ENCODE assay signal across 10 cellular contexts in the genomic region with DNA sequence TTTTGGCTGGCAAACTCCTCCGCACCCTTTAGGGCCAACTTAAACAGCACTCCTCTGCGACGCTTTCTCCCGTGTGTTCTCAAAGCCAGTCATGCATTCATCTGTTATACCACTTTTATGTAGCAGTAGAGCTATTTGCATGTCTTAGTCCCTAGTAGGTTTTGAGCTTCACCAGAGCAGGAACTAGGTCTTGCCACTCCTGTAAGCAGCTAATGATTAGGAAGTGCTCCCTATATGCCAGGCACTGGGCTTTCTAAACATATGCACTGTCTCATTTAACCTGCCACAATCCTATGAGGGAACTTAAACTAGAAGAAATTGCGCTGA.
DNase-seq lines count a peak whose midpoint lies in the region; ATAC-seq and TF ChIP-seq lines count a peak whose summit lies in the region.
"Had no signal": no experiment of that assay in that cellular context is flagged by ENCODE, and none has a peak within 500 bp of the region (broad histone marks: within the 10 kb centered on the region; RNA-seq: fewer than 3 reads in every experiment).

No MANE protein-coding gene starts in this region.

- intact Hi-C loops in adrenal gland (cut with DNase I), result no loop called here

- ATAC-seq in GM18858 (IDR thresholded peaks at IDR 0.05; ENCODE audit: unreplicated experiment) (peak; percentile 87), GM21786 (IDR thresholded peaks at IDR 0.05; ENCODE audit: unreplicated experiment) (peak; percentile 68), HG03565 (IDR thresholded peaks at IDR 0.05; ENCODE audit: unreplicated experiment) (peak; percentile 72)
- ATAC-seq: naive thymus-derived CD8-positive, alpha-beta T cell had no signal

- H3K36me3 Mint-ChIP-seq in nephron (ENCODE audit: low read depth), result no peaks in the 10 kb centered on the region

- no peaks in the 10 kb centered on the region for H3K9me3 ChIP-seq in adrenal gland (replicated peaks in 1 of 3)

- no peaks in the 10 kb centered on the region for H3K9me3 Mint-ChIP-seq in nephron
- H3K9me3 Mint-ChIP-seq: naive thymus-derived CD8-positive, alpha-beta T cell had no signal

- no peak for DNase-seq in T-helper 9 cell
- DNase-seq in NCI-H1092 (lab: John Stamatoyannopoulos, UW), result no peak
- DNase-seq in adrenal gland, result no peak
- DNase-seq in NCI-H1417 treated with DMSO at 0.1 percent for 48 hours (lab: John Stamatoyannopoulos, UW), result no peak
- DNase-seq: naive thymus-derived CD8-positive, alpha-beta T cell; stimulated activated naive CD4-positive, alpha-beta T cell treated with Interleukin-2 at 50 U/mL for 16 hours had no signal

- no peaks in the 10 kb centered on the region for H3K36me3 ChIP-seq in adrenal gland (replicated peaks in 1 of 2)

- H3K27me3 ChIP-seq in adrenal gland, result no peaks in the 10 kb centered on the region

- no peak overlapping the region for H3K4me3 Mint-ChIP-seq in nephron

- peaks cover 39% of the 10 kb centered on the region for H3K4me1 Mint-ChIP-seq in nephron

- peak overlapping the region; percentile 11 to 81 (median 32) for H3K27ac Mint-ChIP-seq in nephron

- H3K4me1 ChIP-seq in adrenal gland (replicated peaks in 1 of 2), result no peaks in the 10 kb centered on the region

- H3K27me3 Mint-ChIP-seq in nephron (ENCODE audit: low read depth), result no peaks in the 10 kb centered on the region

- no peak for TF ChIP-seq POLR2A in adrenal gland (IDR thresholded peaks at IDR 0.05)

- WGBS in adrenal gland, 4 donors, result 94 to 98% (median 97%) methylated on average over 5 of the region's 5 CpGs

- no peak overlapping the region for H3K4me3 ChIP-seq in adrenal gland

- no peak for TF ChIP-seq CTCF in nephron (IDR thresholded peaks at IDR 0.05; ENCODE audit: unreplicated experiment in 3 of 3)
- TF ChIP-seq CTCF in adrenal gland (IDR thresholded peaks at IDR 0.05), result no peak

- no peak overlapping the region for H3K27ac ChIP-seq in adrenal gland
